ENCODE assay signal across 19 cellular contexts in the genomic region with DNA sequence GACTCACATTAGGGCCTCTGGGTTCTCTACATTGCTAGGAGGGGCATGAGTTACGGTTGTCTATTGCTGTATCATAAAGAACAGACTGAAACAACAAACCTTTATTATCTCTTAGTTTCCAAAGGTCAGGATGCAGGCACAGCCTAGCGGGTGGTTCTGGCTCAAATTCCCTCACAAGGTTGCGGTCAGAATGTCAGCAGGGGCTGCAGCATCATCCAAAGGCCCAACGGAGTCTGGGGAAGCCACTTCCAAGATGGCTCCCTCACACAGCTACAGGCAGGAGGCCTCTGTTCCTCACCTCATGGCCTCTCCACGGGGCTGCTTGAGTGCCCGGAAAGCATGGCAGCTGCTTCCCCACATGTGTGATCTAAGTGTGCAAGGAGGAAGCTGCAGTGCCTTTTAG.
"Had no signal": no experiment of that assay in that cellular context is flagged by ENCODE, and none has a peak within 500 bp of the region (broad histone marks: within the 10 kb centered on the region; RNA-seq: fewer than 3 reads in every experiment).

No MANE protein-coding gene starts in this region.

- H3K4me3 ChIP-seq: dorsolateral prefrontal cortex, gastrocnemius medialis, lung, sigmoid colon, skin epidermis had no signal

- H3K36me3 ChIP-seq: gastrocnemius medialis, sigmoid colon had no signal

- DNase-seq: cortex of kidney; dorsolateral prefrontal cortex; effector memory CD4-positive, alpha-beta T cell; gastrocnemius medialis; immature natural killer cell; kidney; left cardiac atrium; left ventricle myocardium superior; mesenchymal stem cell; midbrain; naive B cell; posterior cingulate gyrus; sigmoid colon; stimulated activated CD4-positive, alpha-beta T cell treated with anti-CD3 and anti-CD28 coated beads, Interleukin-2, amount 100 ng/mL, for 48 hours; stimulated activated naive CD4-positive, alpha-beta T cell treated with Interleukin-2 at 50 U/mL for 16 hours; trophoblast cell had no signal

- H3K27me3 ChIP-seq: dorsolateral prefrontal cortex had no signal

- H3K9me3 ChIP-seq: gastrocnemius medialis, sigmoid colon had no signal

- H3K27ac ChIP-seq: dorsolateral prefrontal cortex, gastrocnemius medialis, sigmoid colon, skin epidermis had no signal

- ATAC-seq: esophagus mucosa, gastrocnemius medialis, left cardiac atrium, left ventricle myocardium superior had no signal

- H3K4me1 ChIP-seq: sigmoid colon had no signal
